21 cellular contexts compared by ENCODE assay signal in genomic region chr1:47870480-47870879, GRCh38.
"Had no signal": no experiment of that assay in that cellular context is flagged by ENCODE, and none has a peak within 500 bp of the region (broad histone marks: within the 10 kb centered on the region; RNA-seq: fewer than 3 reads in every experiment).

No MANE protein-coding gene starts in this region.

- H3K9ac ChIP-seq: neural progenitor cell had no signal

- H3K4me1 ChIP-seq: neural progenitor cell had no signal

- H2AFZ ChIP-seq: hepatocyte, neural progenitor cell had no signal

- H3K27ac ChIP-seq: hepatocyte, neural progenitor cell, right atrium auricular region, upper lobe of left lung had no signal

- FAIRE-seq: endometrium had no signal

- H3K36me3 ChIP-seq: neural progenitor cell, right atrium auricular region, upper lobe of left lung had no signal

- H3K4me3 ChIP-seq: hepatocyte, neural progenitor cell, right atrium auricular region, upper lobe of left lung had no signal

- H3K79me2 ChIP-seq: hepatocyte had no signal

- H3K9me3 ChIP-seq: right atrium auricular region, upper lobe of left lung had no signal

- DNase-seq: activated CD4-positive, alpha-beta T cell treated with anti-CD3 and anti-CD28 coated beads for 4 hours; activated CD4-positive, alpha-beta T cell treated with anti-CD3 and anti-CD28 coated beads, Interleukin-2, amount 50 U/mL, for 48 hours; activated CD4-positive, CD25-positive, alpha-beta regulatory T cell; activated CD8-positive, alpha-beta memory T cell treated with anti-CD3 and anti-CD28 coated beads, Interleukin-2, amount 50 U/mL, for 48 hours; activated naive CD4-positive, alpha-beta T cell treated with anti-CD3 and anti-CD28 coated beads for 36 hours; activated naive CD8-positive, alpha-beta T cell treated with anti-CD3 and anti-CD28 coated beads, Interleukin-2, amount 10 ng/mL, durations not matched to agents 7 days and 5 days; activated T-cell treated with anti-CD3 and anti-CD28 coated beads, Interleukin-2, amount 50 U/mL, for 4 hours; amniotic stem cell; foreskin melanocyte; immature natural killer cell; left ventricle myocardium superior; naive B cell; stimulated activated CD4-positive, alpha-beta T cell treated with anti-CD3 and anti-CD28 coated beads, Interleukin-12 subunit alpha, Interleukin-12 subunit beta, amount 100 ng/mL, for 4 hours; stimulated activated CD4-positive, alpha-beta T cell treated with anti-CD3 and anti-CD28 coated beads, Interleukin-4, amount 100 ng/mL, for 4 hours; stimulated activated naive CD8-positive, alpha-beta T cell treated with anti-CD3 and anti-CD28 coated beads, Interleukin-15, Interleukin-2, amounts not matched to agents 100 U/mL and 50 U/mL, for 24 hours; T-helper 17 cell; upper lobe of left lung had no signal

- H3K27me3 ChIP-seq: hepatocyte, neural progenitor cell, right atrium auricular region, upper lobe of left lung had no signal

- H3K4me2 ChIP-seq: hepatocyte, neural progenitor cell had no signal
